18 cellular contexts compared by ENCODE assay signal in the genomic region with DNA sequence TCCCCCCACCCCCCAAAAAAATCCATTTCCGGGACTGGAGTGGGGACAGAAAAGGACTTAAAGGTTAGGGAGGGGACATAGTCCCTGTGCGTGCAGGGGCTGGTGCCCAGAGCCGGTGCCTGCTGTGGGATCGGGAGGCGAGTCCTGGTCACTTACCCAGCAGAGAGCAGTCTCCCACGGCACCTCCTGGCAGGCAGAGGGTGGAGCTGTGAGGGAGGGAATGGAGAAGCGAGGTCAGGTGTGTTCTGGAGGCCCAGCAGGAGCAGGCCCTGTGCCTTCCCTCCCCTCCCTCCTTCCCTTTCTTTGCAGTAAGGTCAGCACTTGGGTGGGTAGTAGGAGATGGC. TPM values are rescaled to one million over a fixed set of nuclear protein-coding genes. Genes with fewer than 3 reads are reported as not detected.
"Had no signal": no experiment of that assay in that cellular context is flagged by ENCODE, and none has a peak within 500 bp of the region (broad histone marks: within the 10 kb centered on the region; RNA-seq: fewer than 3 reads in every experiment).

No MANE protein-coding gene starts in this region.

- DNase-seq: activated B cell treated with CpG ODN at 0.5 μM for 24 hours; activated CD4-positive, alpha-beta T cell treated with anti-CD3 and anti-CD28 coated beads, Interleukin-2, amount 10 ng/mL, durations not matched to agents 24 days and 14 days; activated naive CD4-positive, alpha-beta T cell treated with anti-CD3 and anti-CD28 coated beads for 36 hours; immature natural killer cell; mesendoderm; retina; transverse colon had no signal

- H3K4me1 ChIP-seq: adrenal gland had no signal

- H3K9me3 ChIP-seq: adrenal gland, ovary, transverse colon had no signal

- H3K4me1 Mint-ChIP-seq: activated B cell treated with CpG ODN at 0.5 μM for 24 hours, immature natural killer cell had no signal

- H3K9me3 Mint-ChIP-seq: activated B cell treated with CpG ODN at 0.5 μM for 24 hours; activated CD4-positive, alpha-beta T cell treated with anti-CD3 and anti-CD28 coated beads, Interleukin-2, amount 10 ng/mL, durations not matched to agents 24 days and 14 days; activated naive CD4-positive, alpha-beta T cell treated with anti-CD3 and anti-CD28 coated beads for 36 hours; activated T-helper 1 cell treated with anti-CD3 and anti-CD28 coated beads, Interleukin-12 subunit alpha, Interleukin-12 subunit beta, Interleukin-2, Interleukin-4 antibody, amounts not matched to agents 30 ng/mL and 10 ng/mL and 1 ng/mL, durations not matched to agents 14 hours and 24 hours and 36 hours; central memory CD8-positive, alpha-beta T cell; dendritic cell treated with granulocyte-macrophage colony-stimulating factor and Interleukin-4, amounts not matched to agents 40 ng/mL and 50 ng/mL, for 4 days; immature natural killer cell; nephron; stimulated activated effector memory CD8-positive, alpha-beta T cell treated with anti-CD3 and anti-CD28 coated beads, Interleukin-12 subunit alpha, Interleukin-12 subunit beta, amount 100 ng/mL, for 72 hours; T-helper 1 cell treated with Interleukin-12 subunit alpha and Interleukin-12 subunit beta and Interleukin-4 antibody, amounts not matched to agents 30 μg/mL and 1 μg/mL, for 36 hours had no signal

- H3K36me3 ChIP-seq: adrenal gland, ovary, transverse colon had no signal

- H3K27ac ChIP-seq: adrenal gland, ovary, transverse colon had no signal

- H3K4me3 ChIP-seq: adrenal gland, ovary, smooth muscle cell, transverse colon had no signal

- H3K4me3 Mint-ChIP-seq: activated B cell treated with CpG ODN at 0.5 μM for 24 hours; activated CD4-positive, alpha-beta T cell treated with anti-CD3 and anti-CD28 coated beads, Interleukin-2, amount 10 ng/mL, durations not matched to agents 24 days and 14 days; activated naive CD4-positive, alpha-beta T cell treated with anti-CD3 and anti-CD28 coated beads for 36 hours; activated T-helper 1 cell treated with anti-CD3 and anti-CD28 coated beads, Interleukin-12 subunit alpha, Interleukin-12 subunit beta, Interleukin-2, Interleukin-4 antibody, amounts not matched to agents 30 ng/mL and 10 ng/mL and 1 ng/mL, durations not matched to agents 14 hours and 24 hours and 36 hours; central memory CD8-positive, alpha-beta T cell; dendritic cell treated with granulocyte-macrophage colony-stimulating factor and Interleukin-4, amounts not matched to agents 40 ng/mL and 50 ng/mL, for 4 days; immature natural killer cell; stimulated activated effector memory CD8-positive, alpha-beta T cell treated with anti-CD3 and anti-CD28 coated beads, Interleukin-12 subunit alpha, Interleukin-12 subunit beta, amount 100 ng/mL, for 72 hours; T-helper 1 cell treated with Interleukin-12 subunit alpha and Interleukin-12 subunit beta and Interleukin-4 antibody, amounts not matched to agents 30 μg/mL and 1 μg/mL, for 36 hours had no signal

- H3K27ac Mint-ChIP-seq: activated B cell treated with CpG ODN at 0.5 μM for 24 hours; activated CD4-positive, alpha-beta T cell treated with anti-CD3 and anti-CD28 coated beads, Interleukin-2, amount 10 ng/mL, durations not matched to agents 24 days and 14 days; activated naive CD4-positive, alpha-beta T cell treated with anti-CD3 and anti-CD28 coated beads for 36 hours; activated T-helper 1 cell treated with anti-CD3 and anti-CD28 coated beads, Interleukin-12 subunit alpha, Interleukin-12 subunit beta, Interleukin-2, Interleukin-4 antibody, amounts not matched to agents 30 ng/mL and 10 ng/mL and 1 ng/mL, durations not matched to agents 14 hours and 24 hours and 36 hours; dendritic cell treated with granulocyte-macrophage colony-stimulating factor and Interleukin-4, amounts not matched to agents 40 ng/mL and 50 ng/mL, for 4 days; immature natural killer cell; stimulated activated effector memory CD8-positive, alpha-beta T cell treated with anti-CD3 and anti-CD28 coated beads, Interleukin-12 subunit alpha, Interleukin-12 subunit beta, amount 100 ng/mL, for 72 hours; T-helper 1 cell treated with Interleukin-12 subunit alpha and Interleukin-12 subunit beta and Interleukin-4 antibody, amounts not matched to agents 30 μg/mL and 1 μg/mL, for 36 hours had no signal

- H3K36me3 Mint-ChIP-seq: immature natural killer cell; stimulated activated effector memory CD8-positive, alpha-beta T cell treated with anti-CD3 and anti-CD28 coated beads, Interleukin-12 subunit alpha, Interleukin-12 subunit beta, amount 100 ng/mL, for 72 hours had no signal

- ATAC-seq: esophagus mucosa; SK-N-SH treated with all-trans-retinoic acid at 6 μM for 48 hours; stimulated activated effector memory CD8-positive, alpha-beta T cell treated with anti-CD3 and anti-CD28 coated beads, Interleukin-12 subunit alpha, Interleukin-12 subunit beta, amount 100 ng/mL, for 72 hours had no signal

- H3K27me3 ChIP-seq: adrenal gland, ovary, transverse colon had no signal

- H3K27me3 Mint-ChIP-seq: activated CD4-positive, alpha-beta T cell treated with anti-CD3 and anti-CD28 coated beads, Interleukin-2, amount 10 ng/mL, durations not matched to agents 24 days and 14 days; central memory CD8-positive, alpha-beta T cell; dendritic cell treated with granulocyte-macrophage colony-stimulating factor and Interleukin-4, amounts not matched to agents 40 ng/mL and 50 ng/mL, for 4 days had no signal

RNA-seq across cellular contexts. Expression of gene SHANK3, which starts 28.4 kb away (rescaled TPM):
- total RNA-seq: activated B cell treated with CpG ODN at 0.5 μM for 24 hours had no signal
- polyA plus RNA-seq: immature natural killer cell had no signal

RNA-seq across cellular contexts. Expression of gene ACR, which starts 37.0 kb away (rescaled TPM):
- total RNA-seq: activated B cell treated with CpG ODN at 0.5 μM for 24 hours; activated CD4-positive, alpha-beta T cell treated with anti-CD3 and anti-CD28 coated beads, Interleukin-2, amount 10 ng/mL, durations not matched to agents 24 days and 14 days; activated naive CD4-positive, alpha-beta T cell treated with anti-CD3 and anti-CD28 coated beads for 36 hours; activated T-helper 1 cell treated with anti-CD3 and anti-CD28 coated beads, Interleukin-12 subunit alpha, Interleukin-12 subunit beta, Interleukin-2, Interleukin-4 antibody, amounts not matched to agents 30 ng/mL and 10 ng/mL and 1 ng/mL, durations not matched to agents 14 hours and 24 hours and 36 hours; transverse colon had no signal
- polyA plus RNA-seq: immature natural killer cell, smooth muscle cell had no signal
